Comparison of ENCODE assay signal across 1 cellular context in the genomic region with DNA sequence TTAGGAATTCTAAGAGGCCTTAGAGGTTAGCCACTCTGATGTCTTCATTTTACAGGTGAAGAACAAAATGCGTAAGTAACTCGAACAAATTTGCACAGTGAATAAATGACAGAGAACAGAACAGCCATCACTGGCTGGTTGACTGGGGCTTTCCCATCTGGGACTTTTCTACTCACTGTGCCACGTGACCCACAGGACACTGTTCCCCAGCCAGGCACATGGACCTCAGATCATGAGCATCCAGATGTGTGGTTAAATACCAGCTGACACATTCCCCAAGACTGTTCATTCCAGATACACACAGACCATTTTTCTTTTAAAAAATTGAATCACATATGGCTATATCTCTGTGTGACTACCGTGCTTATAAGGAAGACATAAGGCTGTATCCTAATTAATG.
TF ChIP-seq lines count a peak whose summit lies in the region.

No MANE protein-coding gene starts in this region.

TF ChIP-seq in WTC11, 78 proteins besides CTCF, POLR2A, EP300 and RAD21 (continued from another document):
- TF ChIP-seq, protein P1, sequence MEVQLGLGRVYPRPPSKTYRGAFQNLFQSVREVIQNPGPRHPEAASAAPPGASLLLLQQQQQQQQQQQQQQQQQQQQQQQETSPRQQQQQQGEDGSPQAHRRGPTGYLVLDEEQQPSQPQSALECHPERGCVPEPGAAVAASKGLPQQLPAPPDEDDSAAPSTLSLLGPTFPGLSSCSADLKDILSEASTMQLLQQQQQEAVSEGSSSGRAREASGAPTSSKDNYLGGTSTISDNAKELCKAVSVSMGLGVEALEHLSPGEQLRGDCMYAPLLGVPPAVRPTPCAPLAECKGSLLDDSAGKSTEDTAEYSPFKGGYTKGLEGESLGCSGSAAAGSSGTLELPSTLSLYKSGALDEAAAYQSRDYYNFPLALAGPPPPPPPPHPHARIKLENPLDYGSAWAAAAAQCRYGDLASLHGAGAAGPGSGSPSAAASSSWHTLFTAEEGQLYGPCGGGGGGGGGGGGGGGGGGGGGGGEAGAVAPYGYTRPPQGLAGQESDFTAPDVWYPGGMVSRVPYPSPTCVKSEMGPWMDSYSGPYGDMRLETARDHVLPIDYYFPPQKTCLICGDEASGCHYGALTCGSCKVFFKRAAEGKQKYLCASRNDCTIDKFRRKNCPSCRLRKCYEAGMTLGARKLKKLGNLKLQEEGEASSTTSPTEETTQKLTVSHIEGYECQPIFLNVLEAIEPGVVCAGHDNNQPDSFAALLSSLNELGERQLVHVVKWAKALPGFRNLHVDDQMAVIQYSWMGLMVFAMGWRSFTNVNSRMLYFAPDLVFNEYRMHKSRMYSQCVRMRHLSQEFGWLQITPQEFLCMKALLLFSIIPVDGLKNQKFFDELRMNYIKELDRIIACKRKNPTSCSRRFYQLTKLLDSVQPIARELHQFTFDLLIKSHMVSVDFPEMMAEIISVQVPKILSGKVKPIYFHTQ (CRISPR knock-in tag; IDR thresholded peaks at IDR 0.05), result no peak
- TF ChIP-seq MXD4 (CRISPR knock-in tag; IDR thresholded peaks at IDR 0.05; ENCODE audit: borderline replicate concordance), result no peak
- TF ChIP-seq, protein P2, sequence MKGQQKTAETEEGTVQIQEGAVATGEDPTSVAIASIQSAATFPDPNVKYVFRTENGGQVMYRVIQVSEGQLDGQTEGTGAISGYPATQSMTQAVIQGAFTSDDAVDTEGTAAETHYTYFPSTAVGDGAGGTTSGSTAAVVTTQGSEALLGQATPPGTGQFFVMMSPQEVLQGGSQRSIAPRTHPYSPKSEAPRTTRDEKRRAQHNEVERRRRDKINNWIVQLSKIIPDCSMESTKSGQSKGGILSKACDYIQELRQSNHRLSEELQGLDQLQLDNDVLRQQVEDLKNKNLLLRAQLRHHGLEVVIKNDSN (CRISPR knock-in tag; IDR thresholded peaks at IDR 0.05), result no peak
- no peak for TF ChIP-seq HMGA2 (CRISPR knock-in tag; IDR thresholded peaks at IDR 0.05)
- no peak for TF ChIP-seq FOXP4 (CRISPR knock-in tag; IDR thresholded peaks at IDR 0.05)
- TF ChIP-seq SMAD4 (CRISPR knock-in tag; IDR thresholded peaks at IDR 0.05), result no peak
